1 cellular context compared by ENCODE assay signal in the genomic region with DNA sequence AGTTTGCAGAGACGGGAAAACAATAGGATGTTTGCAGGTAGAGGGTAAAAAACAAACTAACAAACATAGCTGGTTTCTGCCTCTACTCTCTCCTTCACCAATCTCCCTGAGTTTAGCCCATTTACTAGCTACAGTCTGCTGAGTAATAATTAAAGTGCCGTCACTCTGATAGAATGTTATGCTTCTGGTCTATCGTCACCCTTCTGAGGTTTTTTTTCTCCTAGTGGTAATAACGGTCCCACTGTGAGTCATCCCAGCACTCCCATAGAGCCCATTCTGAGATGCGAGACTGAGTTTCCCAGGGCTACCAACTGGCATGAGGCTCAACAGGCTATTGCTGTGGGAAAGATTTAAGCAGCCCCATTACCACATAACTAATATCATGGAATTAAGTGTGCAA.
TF ChIP-seq lines count a peak whose summit lies in the region.

No MANE protein-coding gene starts in this region.

TF ChIP-seq in HepG2, 621 proteins besides CTCF, POLR2A, EP300 and RAD21 (continued from another document):
- TF ChIP-seq, protein P1, sequence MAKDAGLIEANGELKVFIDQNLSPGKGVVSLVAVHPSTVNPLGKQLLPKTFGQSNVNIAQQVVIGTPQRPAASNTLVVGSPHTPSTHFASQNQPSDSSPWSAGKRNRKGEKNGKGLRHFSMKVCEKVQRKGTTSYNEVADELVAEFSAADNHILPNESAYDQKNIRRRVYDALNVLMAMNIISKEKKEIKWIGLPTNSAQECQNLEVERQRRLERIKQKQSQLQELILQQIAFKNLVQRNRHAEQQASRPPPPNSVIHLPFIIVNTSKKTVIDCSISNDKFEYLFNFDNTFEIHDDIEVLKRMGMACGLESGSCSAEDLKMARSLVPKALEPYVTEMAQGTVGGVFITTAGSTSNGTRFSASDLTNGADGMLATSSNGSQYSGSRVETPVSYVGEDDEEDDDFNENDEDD (CRISPR knock-in tag; IDR thresholded peaks at IDR 0.05; ENCODE audit: borderline replicate concordance), result no peak
- TF ChIP-seq, protein P2, sequence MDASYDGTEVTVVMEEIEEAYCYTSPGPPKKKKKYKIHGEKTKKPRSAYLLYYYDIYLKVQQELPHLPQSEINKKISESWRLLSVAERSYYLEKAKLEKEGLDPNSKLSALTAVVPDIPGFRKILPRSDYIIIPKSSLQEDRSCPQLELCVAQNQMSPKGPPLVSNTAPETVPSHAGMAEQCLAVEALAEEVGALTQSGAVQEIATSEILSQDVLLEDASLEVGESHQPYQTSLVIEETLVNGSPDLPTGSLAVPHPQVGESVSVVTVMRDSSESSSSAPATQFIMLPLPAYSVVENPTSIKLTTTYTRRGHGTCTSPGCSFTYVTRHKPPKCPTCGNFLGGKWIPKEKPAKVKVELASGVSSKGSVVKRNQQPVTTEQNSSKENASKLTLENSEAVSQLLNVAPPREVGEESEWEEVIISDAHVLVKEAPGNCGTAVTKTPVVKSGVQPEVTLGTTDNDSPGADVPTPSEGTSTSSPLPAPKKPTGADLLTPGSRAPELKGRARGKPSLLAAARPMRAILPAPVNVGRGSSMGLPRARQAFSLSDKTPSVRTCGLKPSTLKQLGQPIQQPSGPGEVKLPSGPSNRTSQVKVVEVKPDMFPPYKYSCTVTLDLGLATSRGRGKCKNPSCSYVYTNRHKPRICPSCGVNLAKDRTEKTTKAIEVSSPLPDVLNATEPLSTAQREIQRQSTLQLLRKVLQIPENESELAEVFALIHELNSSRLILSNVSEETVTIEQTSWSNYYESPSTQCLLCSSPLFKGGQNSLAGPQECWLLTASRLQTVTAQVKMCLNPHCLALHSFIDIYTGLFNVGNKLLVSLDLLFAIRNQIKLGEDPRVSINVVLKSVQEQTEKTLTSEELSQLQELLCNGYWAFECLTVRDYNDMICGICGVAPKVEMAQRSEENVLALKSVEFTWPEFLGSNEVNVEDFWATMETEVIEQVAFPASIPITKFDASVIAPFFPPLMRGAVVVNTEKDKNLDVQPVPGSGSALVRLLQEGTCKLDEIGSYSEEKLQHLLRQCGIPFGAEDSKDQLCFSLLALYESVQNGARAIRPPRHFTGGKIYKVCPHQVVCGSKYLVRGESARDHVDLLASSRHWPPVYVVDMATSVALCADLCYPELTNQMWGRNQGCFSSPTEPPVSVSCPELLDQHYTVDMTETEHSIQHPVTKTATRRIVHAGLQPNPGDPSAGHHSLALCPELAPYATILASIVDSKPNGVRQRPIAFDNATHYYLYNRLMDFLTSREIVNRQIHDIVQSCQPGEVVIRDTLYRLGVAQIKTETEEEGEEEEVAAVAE (CRISPR knock-in tag; IDR thresholded peaks at IDR 0.05; ENCODE audit: borderline replicate concordance), result no peak
- TF ChIP-seq, protein P3, sequence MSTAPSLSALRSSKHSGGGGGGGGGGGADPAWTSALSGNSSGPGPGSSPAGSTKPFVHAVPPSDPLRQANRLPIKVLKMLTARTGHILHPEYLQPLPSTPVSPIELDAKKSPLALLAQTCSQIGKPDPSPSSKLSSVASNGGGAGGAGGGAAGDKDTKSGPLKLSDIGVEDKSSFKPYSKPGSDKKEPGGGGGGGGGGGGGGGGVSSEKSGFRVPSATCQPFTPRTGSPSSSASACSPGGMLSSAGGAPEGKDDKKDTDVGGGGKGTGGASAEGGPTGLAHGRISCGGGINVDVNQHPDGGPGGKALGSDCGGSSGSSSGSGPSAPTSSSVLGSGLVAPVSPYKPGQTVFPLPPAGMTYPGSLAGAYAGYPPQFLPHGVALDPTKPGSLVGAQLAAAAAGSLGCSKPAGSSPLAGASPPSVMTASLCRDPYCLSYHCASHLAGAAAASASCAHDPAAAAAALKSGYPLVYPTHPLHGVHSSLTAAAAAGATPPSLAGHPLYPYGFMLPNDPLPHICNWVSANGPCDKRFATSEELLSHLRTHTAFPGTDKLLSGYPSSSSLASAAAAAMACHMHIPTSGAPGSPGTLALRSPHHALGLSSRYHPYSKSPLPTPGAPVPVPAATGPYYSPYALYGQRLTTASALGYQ (CRISPR knock-in tag; IDR thresholded peaks at IDR 0.05), result no peak
- no peak for TF ChIP-seq ZKSCAN5 (CRISPR knock-in tag; IDR thresholded peaks at IDR 0.05)
- TF ChIP-seq, protein P4, sequence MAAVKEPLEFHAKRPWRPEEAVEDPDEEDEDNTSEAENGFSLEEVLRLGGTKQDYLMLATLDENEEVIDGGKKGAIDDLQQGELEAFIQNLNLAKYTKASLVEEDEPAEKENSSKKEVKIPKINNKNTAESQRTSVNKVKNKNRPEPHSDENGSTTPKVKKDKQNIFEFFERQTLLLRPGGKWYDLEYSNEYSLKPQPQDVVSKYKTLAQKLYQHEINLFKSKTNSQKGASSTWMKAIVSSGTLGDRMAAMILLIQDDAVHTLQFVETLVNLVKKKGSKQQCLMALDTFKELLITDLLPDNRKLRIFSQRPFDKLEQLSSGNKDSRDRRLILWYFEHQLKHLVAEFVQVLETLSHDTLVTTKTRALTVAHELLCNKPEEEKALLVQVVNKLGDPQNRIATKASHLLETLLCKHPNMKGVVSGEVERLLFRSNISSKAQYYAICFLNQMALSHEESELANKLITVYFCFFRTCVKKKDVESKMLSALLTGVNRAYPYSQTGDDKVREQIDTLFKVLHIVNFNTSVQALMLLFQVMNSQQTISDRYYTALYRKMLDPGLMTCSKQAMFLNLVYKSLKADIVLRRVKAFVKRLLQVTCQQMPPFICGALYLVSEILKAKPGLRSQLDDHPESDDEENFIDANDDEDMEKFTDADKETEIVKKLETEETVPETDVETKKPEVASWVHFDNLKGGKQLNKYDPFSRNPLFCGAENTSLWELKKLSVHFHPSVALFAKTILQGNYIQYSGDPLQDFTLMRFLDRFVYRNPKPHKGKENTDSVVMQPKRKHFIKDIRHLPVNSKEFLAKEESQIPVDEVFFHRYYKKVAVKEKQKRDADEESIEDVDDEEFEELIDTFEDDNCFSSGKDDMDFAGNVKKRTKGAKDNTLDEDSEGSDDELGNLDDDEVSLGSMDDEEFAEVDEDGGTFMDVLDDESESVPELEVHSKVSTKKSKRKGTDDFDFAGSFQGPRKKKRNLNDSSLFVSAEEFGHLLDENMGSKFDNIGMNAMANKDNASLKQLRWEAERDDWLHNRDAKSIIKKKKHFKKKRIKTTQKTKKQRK (IDR thresholded peaks at IDR 0.05; ENCODE audit: low read length), result no peak
- TF ChIP-seq ZNF746 (CRISPR knock-in tag; IDR thresholded peaks at IDR 0.05), result no peak
- TF ChIP-seq BCL6 (CRISPR knock-in tag; IDR thresholded peaks at IDR 0.05), result no peak
- no peak for TF ChIP-seq GABPB1 (CRISPR knock-in tag; IDR thresholded peaks at IDR 0.05)
- no peak for TF ChIP-seq MBNL3 (CRISPR knock-in tag; conservative IDR thresholded peaks at IDR 0.05)
- TF ChIP-seq ZMAT3 (CRISPR knock-in tag; conservative IDR thresholded peaks at IDR 0.05), result no peak
- TF ChIP-seq PHF5A (CRISPR knock-in tag; IDR thresholded peaks at IDR 0.05; ENCODE audit: low read depth, unreplicated experiment), result no peak
- no peak for TF ChIP-seq ATF1 (CRISPR knock-in tag; IDR thresholded peaks at IDR 0.05)
- no peak for TF ChIP-seq NFE2 (CRISPR knock-in tag; IDR thresholded peaks at IDR 0.05)
- TF ChIP-seq, protein P5, sequence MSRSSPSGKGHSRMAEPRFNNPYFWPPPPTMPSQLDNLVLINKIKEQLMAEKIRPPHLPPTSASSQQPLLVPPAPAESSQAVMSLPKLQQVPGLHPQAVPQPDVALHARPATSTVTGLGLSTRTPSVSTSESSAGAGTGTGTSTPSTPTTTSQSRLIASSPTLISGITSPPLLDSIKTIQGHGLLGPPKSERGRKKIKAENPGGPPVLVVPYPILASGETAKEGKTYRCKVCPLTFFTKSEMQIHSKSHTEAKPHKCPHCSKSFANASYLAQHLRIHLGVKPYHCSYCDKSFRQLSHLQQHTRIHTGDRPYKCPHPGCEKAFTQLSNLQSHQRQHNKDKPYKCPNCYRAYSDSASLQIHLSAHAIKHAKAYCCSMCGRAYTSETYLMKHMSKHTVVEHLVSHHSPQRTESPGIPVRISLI (CRISPR knock-in tag; IDR thresholded peaks at IDR 0.05; ENCODE audit: borderline replicate concordance), result no peak
